Comparison of ENCODE assay signal across 11 cellular contexts in the genomic region with DNA sequence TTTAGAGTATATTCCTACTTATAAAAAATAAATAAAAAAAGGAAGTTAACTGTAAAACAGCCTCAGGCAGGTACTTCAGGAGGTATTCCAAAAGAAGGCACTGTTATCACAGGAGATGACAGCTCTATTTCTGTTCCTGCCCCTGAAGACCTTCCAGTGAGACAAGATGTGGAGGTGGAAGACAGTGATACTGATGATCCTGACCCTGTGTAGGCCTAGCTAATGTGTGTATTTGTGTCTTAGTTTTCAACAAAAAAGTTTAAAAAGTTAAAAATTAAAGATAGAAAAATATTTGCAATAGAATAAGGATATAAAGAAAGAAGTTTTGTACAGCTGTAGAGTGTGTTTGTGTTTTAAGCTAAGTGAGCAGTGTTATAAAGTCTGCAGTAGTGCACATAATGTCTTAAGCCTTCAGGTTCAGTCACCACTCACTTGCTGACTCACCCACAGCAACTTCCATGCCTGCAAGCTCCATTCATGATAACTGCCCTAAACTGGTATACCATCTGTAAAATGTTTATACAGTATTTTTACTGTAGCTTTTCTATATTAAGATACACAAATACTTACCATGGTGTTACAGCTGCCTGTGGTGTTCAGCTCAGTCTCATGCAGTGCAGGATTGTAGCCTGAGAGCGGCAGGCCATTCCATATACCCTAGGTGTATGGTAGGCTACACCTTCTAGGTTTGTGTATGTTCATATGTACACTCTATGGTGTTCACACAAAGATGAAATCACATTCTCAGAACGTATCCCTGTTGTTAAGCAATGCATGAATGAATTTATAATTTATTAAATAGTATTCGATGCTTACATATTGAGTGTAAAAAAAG.
DNase-seq lines count a peak whose midpoint lies in the region; ATAC-seq, FAIRE-seq and TF ChIP-seq lines count a peak whose summit lies in the region.
"Had no signal": no experiment of that assay in that cellular context is flagged by ENCODE, and none has a peak within 500 bp of the region (broad histone marks: within the 10 kb centered on the region; RNA-seq: fewer than 3 reads in every experiment).

No MANE protein-coding gene starts in this region.

- peaks cover 52% of the 10 kb centered on the region for H3K4me1 Mint-ChIP-seq in HFFc6 (ENCODE audit: low read depth)

- 92% methylated on average over 3 of the region's 3 CpGs for WGBS in A549 (ENCODE audit: missing lambda C conversion rate)
- WGBS in prostate gland = 96% methylated on average over 3 of the region's 3 CpGs

- no peak for TF ChIP-seq EP300 in A549 (IDR thresholded peaks at IDR 0.05)

- TF ChIP-seq RAD21 in A549 (conservative IDR thresholded peaks at IDR 0.05 in 1 of 2, IDR thresholded peaks at IDR 0.05 in 1 of 2) = no peak

- H3K36me3 ChIP-seq in adipocyte (ENCODE audit: control insufficient read depth, insufficient read depth, low read length, severe bottlenecking) (peaks cover 43% of the 10 kb centered on the region), prostate gland (no peaks in the 10 kb centered on the region)

- H3K4me2 ChIP-seq in A549 = no peak overlapping the region

- H3K27ac ChIP-seq in A549 (no peak overlapping the region), prostate gland (no peak overlapping the region)
- H3K27ac ChIP-seq: C4-2B had no signal

- H3K27me3 ChIP-seq in adipocyte (replicated peaks; ENCODE audit: control insufficient read depth, insufficient read depth, low read length) = no peaks in the 10 kb centered on the region
- H3K27me3 ChIP-seq in prostate gland (replicated peaks; ENCODE audit: insufficient read depth) = no peaks in the 10 kb centered on the region

- POLR2A ChIA-PET in A549 (lab: Yijun Ruan, JAX) = interaction anchor here (1.0 kb wide), 1 partner anchor 77 kb away, joined by 3 read pairs; no protein-coding TSS in a partner anchor

- no peak overlapping the region for H3K9ac ChIP-seq in adipocyte (ENCODE audit: low read length)

- peak in 1 of 2 experiments; percentile 24 for DNase-seq in A549 (ENCODE audit: low read depth in 1 of 2, low spot score in 1 of 2)
- DNase-seq in HFFc6 = peak; percentile 90
- DNase-seq in adipocyte (ENCODE audit: low read depth) = peak; percentile 76
- peak; percentile 44 for DNase-seq in foreskin melanocyte
- DNase-seq in prostate gland (ENCODE audit: low spot score) = no peak
- no peak for DNase-seq in NCI-H748 treated with DMSO at 0.1 percent for 48 hours (lab: John Stamatoyannopoulos, UW)
- DNase-seq: activated CD8-positive, alpha-beta memory T cell treated with anti-CD3 and anti-CD28 coated beads for 24 hours; stimulated activated naive CD4-positive, alpha-beta T cell had no signal

- no peaks in the 10 kb centered on the region for H3K27me3 Mint-ChIP-seq in HFFc6 (ENCODE audit: insufficient read depth)

- no peak for TF ChIP-seq POLR2A in A549 (IDR thresholded peaks at IDR 0.05; ENCODE audit: low read length)
- no peak for TF ChIP-seq POLR2A in prostate gland (IDR thresholded peaks at IDR 0.05)

- peaks cover 14% of the 10 kb centered on the region for H3K36me3 Mint-ChIP-seq in HFFc6 (ENCODE audit: low read depth)

- FAIRE-seq in A549 (lab: Jason Lieb, UNC) = no peak

- H3K4me3 ChIP-seq in A549 (no peak overlapping the region), adipocyte (ENCODE audit: low read length) (no peak overlapping the region), prostate gland (no peak overlapping the region)

- peak overlapping the region; percentile 62 for H3K27ac Mint-ChIP-seq in HFFc6

- CTCF ChIA-PET in A549 (lab: Yijun Ruan, JAX) = interaction anchor here (1.0 to 1.3 kb wide), 3 partner anchors 9 to 51 kb away, joined by 3 to 4 read pairs (median 3); no protein-coding TSS in a partner anchor

- H3K4me3 Mint-ChIP-seq in HFFc6 = peak overlapping the region; percentile 40

- H3K9me3 ChIP-seq in A549 (no peaks in the 10 kb centered on the region), adipocyte (ENCODE audit: control insufficient read depth, low read length) (no peaks in the 10 kb centered on the region), prostate gland (no peaks in the 10 kb centered on the region)

- H3K4me1 ChIP-seq in A549 (peaks cover 14% of the 10 kb centered on the region), adipocyte (ENCODE audit: control insufficient read depth, insufficient read depth, low read length) (peaks cover 14% of the 10 kb centered on the region), prostate gland (replicated peaks) (no peaks in the 10 kb centered on the region)

- ATAC-seq in A549 (peak; percentile 62 to 74; a peak in 5 of 6 replicates), HG02571 (IDR thresholded peaks at IDR 0.05; ENCODE audit: unreplicated experiment) (no peak), GM18870 (IDR thresholded peaks at IDR 0.05; ENCODE audit: unreplicated experiment) (no peak)

- intact Hi-C loops in prostate gland (cut with DNase I) = no loop called here

- no peak for TF ChIP-seq CTCF in A549 (IDR thresholded peaks at IDR 0.05)
- TF ChIP-seq CTCF in HFFc6 (IDR thresholded peaks at IDR 0.05) = peak; percentile 19; the same call in 1 of the 2 replicates
- TF ChIP-seq CTCF in prostate gland (IDR thresholded peaks at IDR 0.05) = no peak

- H3K9me3 Mint-ChIP-seq in HFFc6 = no peaks in the 10 kb centered on the region

TF ChIP-seq in A549, 52 proteins besides CTCF, POLR2A, EP300 and RAD21:
- no peak for TF ChIP-seq REST (IDR thresholded peaks at IDR 0.05)
- no peak for TF ChIP-seq HOXB5 (CRISPR knock-in tag; IDR thresholded peaks at IDR 0.05)
- no peak for TF ChIP-seq CBX2 (IDR thresholded peaks at IDR 0.05; ENCODE audit: borderline replicate concordance, low read depth)
- TF ChIP-seq PHF8 (IDR thresholded peaks at IDR 0.05; ENCODE audit: borderline replicate concordance, low read depth) = no peak
- no peak for TF ChIP-seq E2F6 (IDR thresholded peaks at IDR 0.05; ENCODE audit: borderline replicate concordance, low read depth)
- no peak for TF ChIP-seq FOSB (CRISPR knock-in tag; IDR thresholded peaks at IDR 0.05)
- TF ChIP-seq HEYL (CRISPR knock-in tag; IDR thresholded peaks at IDR 0.05) = no peak
- no peak for TF ChIP-seq FOSL2 (IDR thresholded peaks at IDR 0.05)
- no peak for TF ChIP-seq FOSL2 (CRISPR knock-in tag; IDR thresholded peaks at IDR 0.05)
- TF ChIP-seq NPAS2 (CRISPR knock-in tag; IDR thresholded peaks at IDR 0.05; ENCODE audit: borderline replicate concordance) = no peak
- no peak for TF ChIP-seq ZSCAN20 (CRISPR knock-in tag; IDR thresholded peaks at IDR 0.05)
- no peak for TF ChIP-seq NR3C1 (IDR thresholded peaks at IDR 0.05)
- TF ChIP-seq GATA3 (IDR thresholded peaks at IDR 0.05; ENCODE audit: borderline replicate concordance) = no peak
- TF ChIP-seq PBX3 (IDR thresholded peaks at IDR 0.05) = no peak
- no peak for TF ChIP-seq EHMT2 (IDR thresholded peaks at IDR 0.05; ENCODE audit: low read depth)

Comparison
In these comparisons a context has a peak if more than half of its experiments do, and no peak if none do; other contexts are left out.
1. ATAC-seq: peak in A549 (2 of 2); none in HG02571 (single experiment) and GM18870 (single experiment).
2. DNase-seq: peak in HFFc6 (single experiment), adipocyte (single experiment) and foreskin melanocyte (single experiment); none in prostate gland (single experiment) and NCI-H748 treated with DMSO at 0.1 percent for 48 hours (single experiment).